Comparison of ENCODE assay signal across 8 cellular contexts in genomic region chr15:25439456-25439836, GRCh38. TPM values are rescaled to one million over a fixed set of nuclear protein-coding genes. Genes with fewer than 3 reads are reported as not detected.
DNase-seq lines count a peak whose midpoint lies in the region; ATAC-seq and TF ChIP-seq lines count a peak whose summit lies in the region.

No MANE protein-coding gene starts in this region.

- peak overlapping the region; percentile 75 for H3K4me3 ChIP-seq in astrocyte of the spinal cord (ENCODE audit: low read depth, low read length)

- TSS peak; percentile 87 for BruUV-seq in Calu3 (replicated peaks; lab: Mats Ljungman, UMichigan)

- intact Hi-C loops in Calu3 (cut with micrococcal nuclease; ENCODE audit: unreplicated experiment): no loop called here

- CTCF ChIA-PET in Calu3 (lab: Charles Lee): no interaction called here

- H3K4me1 Mint-ChIP-seq in Calu3 (ENCODE audit: low read depth, unreplicated experiment): no peaks in the 10 kb centered on the region
- peaks cover 26% of the 10 kb centered on the region for H3K4me1 Mint-ChIP-seq in stimulated activated naive CD8-positive, alpha-beta T cell treated with anti-CD3 and anti-CD28 coated beads, Interleukin-15, amount 100 ng/mL, for 72 hours

- H3K27me3 Mint-ChIP-seq in Calu3 (ENCODE audit: unreplicated experiment): no peaks in the 10 kb centered on the region
- no peaks in the 10 kb centered on the region for H3K27me3 Mint-ChIP-seq in stimulated activated naive CD8-positive, alpha-beta T cell treated with anti-CD3 and anti-CD28 coated beads, Interleukin-15, amount 100 ng/mL, for 72 hours

- in situ Hi-C loops in astrocyte of the spinal cord (cut with HindIII; ENCODE audit: low sequenced_read_pairs): no loop called here

- H3K9me3 Mint-ChIP-seq in Calu3 (ENCODE audit: low read depth, unreplicated experiment): peaks cover 4% of the 10 kb centered on the region
- H3K9me3 Mint-ChIP-seq in stimulated activated naive CD8-positive, alpha-beta T cell treated with anti-CD3 and anti-CD28 coated beads, Interleukin-15, amount 100 ng/mL, for 72 hours: no peaks in the 10 kb centered on the region

- DNase-seq in Calu3 (no peak), HuH-7 (ENCODE audit: low spot score) (peak; percentile 5), astrocyte of the spinal cord (ENCODE audit: low read depth, low spot score) (no peak), iris pigment epithelial cell (ENCODE audit: low read depth) (peak; percentile 23), SK-N-DZ (ENCODE audit: low spot score) (no peak)
- DNase-seq in stimulated activated naive CD8-positive, alpha-beta T cell treated with anti-CD3 and anti-CD28 coated beads, Interleukin-15, amount 100 ng/mL, for 72 hours: no peak
- no peak for DNase-seq in stimulated activated CD4-positive, alpha-beta T cell treated with anti-CD3 and anti-CD28 coated beads, Interleukin-4, amount 100 ng/mL, for 24 hours

- ATAC-seq in GM19463 (IDR thresholded peaks at IDR 0.05; ENCODE audit: unreplicated experiment): peak; percentile 3
- peak; percentile 35 for ATAC-seq in stimulated activated naive CD8-positive, alpha-beta T cell treated with anti-CD3 and anti-CD28 coated beads, Interleukin-15, amount 100 ng/mL, for 72 hours

- TF ChIP-seq CTCF in Calu3 (IDR thresholded peaks at IDR 0.05; ENCODE audit: unreplicated experiment) (no peak), astrocyte of the spinal cord (IDR thresholded peaks at IDR 0.05; ENCODE audit: low read depth, low read length) (no peak)

- peak overlapping the region; percentile 57 for H3K4me3 Mint-ChIP-seq in Calu3 (ENCODE audit: low read depth, unreplicated experiment)
- H3K4me3 Mint-ChIP-seq in stimulated activated naive CD8-positive, alpha-beta T cell treated with anti-CD3 and anti-CD28 coated beads, Interleukin-15, amount 100 ng/mL, for 72 hours: peak overlapping the region; percentile 89 to 90

- peaks cover 19% of the 10 kb centered on the region for H3K36me3 Mint-ChIP-seq in Calu3 (ENCODE audit: insufficient read depth, unreplicated experiment)

- no peak overlapping the region for H3K27ac Mint-ChIP-seq in Calu3 (ENCODE audit: unreplicated experiment)
- H3K27ac Mint-ChIP-seq in stimulated activated naive CD8-positive, alpha-beta T cell treated with anti-CD3 and anti-CD28 coated beads, Interleukin-15, amount 100 ng/mL, for 72 hours: peak overlapping the region; percentile 98

RNA-seq across cellular contexts. Expression of gene UBE3A, which starts 0.6 kb away (rescaled TPM):
- 37.5 and 39.3 TPM in 2 replicates for total RNA-seq in Calu3 (2022)
- polyA plus RNA-seq in SK-N-DZ (2014; cell fraction: cytosol; rRNA removed): 47.5 and 56.1 TPM in 2 replicates
- 39.8 and 42.6 TPM in 2 replicates for polyA plus RNA-seq in SK-N-DZ (2014; cell fraction: nucleus; rRNA removed)

Comparison
In these comparisons a context has a peak if more than half of its experiments do, and no peak if none do; other contexts are left out.
1. DNase-seq: peak in HuH-7 (single experiment) and iris pigment epithelial cell (single experiment); none in Calu3 (single experiment), astrocyte of the spinal cord (single experiment), stimulated activated naive CD8-positive, alpha-beta T cell treated with anti-CD3 and anti-CD28 coated beads, Interleukin-15, amount 100 ng/mL, for 72 hours (0 of 2), SK-N-DZ (single experiment) and stimulated activated CD4-positive, alpha-beta T cell treated with anti-CD3 and anti-CD28 coated beads, Interleukin-4, amount 100 ng/mL, for 24 hours (single experiment).